In genomic region chr11:69101100-69101791, GRCh38 we compare ENCODE assay signal across 1 cellular context.
TF ChIP-seq lines count a peak whose summit lies in the region.

No MANE protein-coding gene starts in this region.

TF ChIP-seq in HepG2, 621 proteins besides CTCF, POLR2A, EP300 and RAD21 (continued from another document):
- TF ChIP-seq FOXP4 (CRISPR knock-in tag; IDR thresholded peaks at IDR 0.05) (peak; percentile 22; the same call in 1 of the 2 replicates), ZNF512B (CRISPR knock-in tag; IDR thresholded peaks at IDR 0.05; ENCODE audit: borderline replicate concordance) (no peak), ZFP91 (CRISPR knock-in tag; IDR thresholded peaks at IDR 0.05; ENCODE audit: borderline replicate concordance) (0 out of 2 replicates have a peak, but pooled peaks have one; percentile 65), KDM3A (CRISPR knock-in tag; IDR thresholded peaks at IDR 0.05; ENCODE audit: low read depth) (0 out of 2 replicates have a peak, but pooled peaks have one; percentile 18), CREB1 (IDR thresholded peaks at IDR 0.05) (peak; percentile 95), CREB1 (CRISPR knock-in tag; IDR thresholded peaks at IDR 0.05) (no peak), MZF1 (CRISPR knock-in tag; IDR thresholded peaks at IDR 0.05; ENCODE audit: borderline replicate concordance) (no peak), MED1 (CRISPR knock-in tag; IDR thresholded peaks at IDR 0.05) (0 out of 2 replicates have a peak, but pooled peaks have one; percentile 21), ZEB1 (IDR thresholded peaks at IDR 0.05; ENCODE audit: insufficient replicate concordance, low read depth) (peak; percentile 66), ZNF788 (CRISPR knock-in tag; IDR thresholded peaks at IDR 0.05; ENCODE audit: borderline replicate concordance) (peak; percentile 50; the same call in 1 of the 2 replicates), RELA (CRISPR knock-in tag; IDR thresholded peaks at IDR 0.05) (0 out of 2 replicates have a peak, but pooled peaks have one; percentile 52), XRCC5 (optimal IDR thresholded peaks at IDR 0.05; ENCODE audit: low read length) (peak; percentile 52), SMC3 (IDR thresholded peaks at IDR 0.05; ENCODE audit: low read length) (peak; percentile 65), SALL1 (CRISPR knock-in tag; IDR thresholded peaks at IDR 0.05) (peak; percentile 62; the same call in 1 of the 2 replicates), FOSL2 (CRISPR knock-in tag; IDR thresholded peaks at IDR 0.05) (peak; percentile 51), NFKB2 (CRISPR knock-in tag; IDR thresholded peaks at IDR 0.05; ENCODE audit: borderline replicate concordance) (peak; percentile 31; the same call in 1 of the 2 replicates), ZNF546 (CRISPR knock-in tag; conservative IDR thresholded peaks at IDR 0.05) (no peak)
